In the genomic region with DNA sequence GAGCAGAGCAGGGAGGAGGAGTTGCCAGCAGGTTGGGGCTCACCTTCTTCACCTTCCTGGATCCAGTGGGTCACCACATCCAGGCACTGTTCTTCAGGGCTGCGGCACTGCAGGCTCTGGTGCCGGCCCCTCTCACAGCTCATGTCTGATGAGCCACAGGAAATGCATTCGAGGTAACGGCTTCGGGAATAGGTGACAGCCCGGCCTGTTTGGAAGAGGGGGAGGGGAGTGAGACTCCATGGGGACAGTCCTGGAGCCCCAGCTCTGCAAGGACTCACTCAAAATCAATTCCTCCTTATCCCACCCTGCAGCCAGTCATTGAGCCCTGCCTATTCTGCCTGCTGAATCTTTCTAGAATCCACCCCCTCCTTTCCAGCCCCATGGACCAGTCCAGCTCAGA, we compare ENCODE assay signal across 37 cellular contexts. TPM values are rescaled to one million over a fixed set of nuclear protein-coding genes. Genes with fewer than 3 reads are reported as not detected.
"Had no signal": no experiment of that assay in that cellular context is flagged by ENCODE, and none has a peak within 500 bp of the region (broad histone marks: within the 10 kb centered on the region; RNA-seq: fewer than 3 reads in every experiment).

No MANE protein-coding gene starts in this region.

- H3K27ac Mint-ChIP-seq: activated CD4-positive, alpha-beta T cell treated with anti-CD3 and anti-CD28 coated beads, Interleukin-2, amount 10 ng/mL, durations not matched to agents 7 days and 5 days; activated CD8-positive, alpha-beta T cell treated with anti-CD3 and anti-CD28 coated beads, Interleukin-2, amount 10 ng/mL, durations not matched to agents 7 days and 5 days; activated naive CD4-positive, alpha-beta T cell treated with anti-CD3 and anti-CD28 coated beads for 36 hours; activated T-cell treated with anti-CD3 and anti-CD28 coated beads, Interleukin-2, amount 50 U/mL, for 24 hours; activated T-helper 1 cell treated with anti-CD3 and anti-CD28 coated beads, Interleukin-12 subunit alpha, Interleukin-12 subunit beta, Interleukin-2, Interleukin-4 antibody, amounts not matched to agents 30 ng/mL and 10 ng/mL and 1 ng/mL, durations not matched to agents 14 hours and 24 hours and 36 hours had no signal

- H3K27ac ChIP-seq: adrenal gland, body of pancreas, breast epithelium, PC-9, WERI-Rb-1 had no signal

- DNase-seq: activated CD4-positive, alpha-beta T cell treated with anti-CD3 and anti-CD28 coated beads for 1 hour; activated CD4-positive, alpha-beta T cell treated with anti-CD3 and anti-CD28 coated beads, Interleukin-2, amount 10 ng/mL, durations not matched to agents 7 days and 5 days; activated CD4-positive, alpha-beta T cell treated with anti-CD3 and anti-CD28 coated beads, Interleukin-2, amount 50 U/mL, for 48 hours; activated CD4-positive, CD25-positive, alpha-beta regulatory T cell; activated CD8-positive, alpha-beta T cell treated with anti-CD3 and anti-CD28 coated beads, Interleukin-2, amount 10 ng/mL, durations not matched to agents 7 days and 5 days; activated gamma-delta T cell treated with Interleukin-2 at 50 U/mL for 16 hours; activated naive CD4-positive, alpha-beta T cell treated with anti-CD3 and anti-CD28 coated beads for 36 hours; activated T-cell treated with anti-CD3 and anti-CD28 coated beads, Interleukin-2, amount 50 U/mL, for 24 hours; adrenal gland; body of pancreas; NCI-H1092 treated with DMSO at 0.1 percent for 48 hours; NCI-H1417; NCI-H146; NCI-H187; NCI-H2029 treated with DMSO at 0.1 percent for 48 hours; NCI-H2107; NCI-H2171; NCI-H510A; NCI-H526; NCI-H748 treated with DMSO at 0.1 percent for 48 hours; NK-92 treated with Interleukin-12 subunit alpha and Interleukin-12 subunit beta, amount 100 ng/mL, for 24 hours; PC-9; Right ventricle myocardium superior; SW 1271; T-helper 1 cell; T-helper 2 cell; T-helper 9 cell; WERI-Rb-1 had no signal

- H3K4me3 Mint-ChIP-seq: activated CD4-positive, alpha-beta T cell treated with anti-CD3 and anti-CD28 coated beads, Interleukin-2, amount 10 ng/mL, durations not matched to agents 7 days and 5 days; activated CD8-positive, alpha-beta T cell treated with anti-CD3 and anti-CD28 coated beads, Interleukin-2, amount 10 ng/mL, durations not matched to agents 7 days and 5 days; activated naive CD4-positive, alpha-beta T cell treated with anti-CD3 and anti-CD28 coated beads for 36 hours; activated T-cell treated with anti-CD3 and anti-CD28 coated beads, Interleukin-2, amount 50 U/mL, for 24 hours; activated T-helper 1 cell treated with anti-CD3 and anti-CD28 coated beads, Interleukin-12 subunit alpha, Interleukin-12 subunit beta, Interleukin-2, Interleukin-4 antibody, amounts not matched to agents 30 ng/mL and 10 ng/mL and 1 ng/mL, durations not matched to agents 14 hours and 24 hours and 36 hours had no signal

- H3K4me2 ChIP-seq: PC-9 had no signal

- H3K27me3 ChIP-seq: adrenal gland, body of pancreas, breast epithelium had no signal

- H3K4me1 ChIP-seq: adrenal gland, breast epithelium had no signal

- H3K4me3 ChIP-seq: adrenal gland, body of pancreas, breast epithelium, PC-9 had no signal

- ATAC-seq: activated CD8-positive, alpha-beta T cell treated with anti-CD3 and anti-CD28 coated beads, Interleukin-2, amount 10 ng/mL, durations not matched to agents 7 days and 5 days; activated naive CD4-positive, alpha-beta T cell treated with anti-CD3 and anti-CD28 coated beads, Interleukin-2, amount 50 U/mL, for 72 hours; body of pancreas had no signal

- FAIRE-seq: astrocyte, RCC 7860 had no signal

- H3K9me3 ChIP-seq: adrenal gland, body of pancreas, breast epithelium had no signal

- H3K36me3 ChIP-seq: breast epithelium, WERI-Rb-1 had no signal

- H3K27me3 Mint-ChIP-seq: activated CD4-positive, alpha-beta T cell treated with anti-CD3 and anti-CD28 coated beads, Interleukin-2, amount 10 ng/mL, durations not matched to agents 7 days and 5 days; activated T-cell treated with anti-CD3 and anti-CD28 coated beads, Interleukin-2, amount 50 U/mL, for 24 hours had no signal

- H2AFZ ChIP-seq: PC-9 had no signal

RNA-seq across cellular contexts. Expression of gene CADM4, which starts 16.8 kb away (rescaled TPM):
- total RNA-seq: OCI-LY7 had no signal

RNA-seq across cellular contexts. Expression of gene IRGC, which starts 59.4 kb away (rescaled TPM):
- total RNA-seq: activated CD4-positive, alpha-beta T cell treated with anti-CD3 and anti-CD28 coated beads, Interleukin-2, amount 10 ng/mL, durations not matched to agents 7 days and 5 days; activated CD8-positive, alpha-beta T cell treated with anti-CD3 and anti-CD28 coated beads, Interleukin-2, amount 10 ng/mL, durations not matched to agents 7 days and 5 days; activated naive CD4-positive, alpha-beta T cell treated with anti-CD3 and anti-CD28 coated beads for 36 hours; activated naive CD4-positive, alpha-beta T cell treated with anti-CD3 and anti-CD28 coated beads, Interleukin-2, amount 50 U/mL, for 72 hours; activated T-helper 1 cell treated with anti-CD3 and anti-CD28 coated beads, Interleukin-12 subunit alpha, Interleukin-12 subunit beta, Interleukin-2, Interleukin-4 antibody, amounts not matched to agents 30 ng/mL and 10 ng/mL and 1 ng/mL, durations not matched to agents 14 hours and 24 hours and 36 hours; adrenal gland; astrocyte; body of pancreas; breast epithelium; cardiac septum; cerebellum; M059J; OCI-LY7; PC-9; Right ventricle myocardium superior had no signal
- polyA plus RNA-seq: adrenal gland had no signal
